In the genomic region with DNA sequence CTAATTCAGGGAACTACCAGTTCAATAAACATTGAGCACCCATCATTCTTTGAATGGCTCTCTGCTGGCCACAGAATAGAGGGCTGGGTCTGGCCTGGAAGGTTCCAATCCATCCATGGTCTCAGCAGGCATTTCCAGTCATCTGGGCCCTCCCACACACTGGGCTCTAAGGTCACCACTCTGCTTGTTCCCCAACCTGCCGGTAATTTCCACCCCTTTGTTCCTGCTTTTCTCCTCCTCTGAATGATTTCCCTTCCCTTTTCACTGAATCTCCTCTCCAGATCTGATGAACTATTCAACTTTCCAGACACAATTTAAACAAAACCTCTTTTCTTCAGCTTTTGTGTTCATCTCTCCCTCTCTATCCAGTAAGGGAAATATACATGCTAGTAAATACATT, we compare ENCODE assay signal across 2 cellular contexts.
TF ChIP-seq lines count a peak whose summit lies in the region.

No MANE protein-coding gene starts in this region.

TF ChIP-seq in SK-N-SH, 30 proteins besides CTCF, POLR2A, EP300 and RAD21:
- TF ChIP-seq, protein P1, sequence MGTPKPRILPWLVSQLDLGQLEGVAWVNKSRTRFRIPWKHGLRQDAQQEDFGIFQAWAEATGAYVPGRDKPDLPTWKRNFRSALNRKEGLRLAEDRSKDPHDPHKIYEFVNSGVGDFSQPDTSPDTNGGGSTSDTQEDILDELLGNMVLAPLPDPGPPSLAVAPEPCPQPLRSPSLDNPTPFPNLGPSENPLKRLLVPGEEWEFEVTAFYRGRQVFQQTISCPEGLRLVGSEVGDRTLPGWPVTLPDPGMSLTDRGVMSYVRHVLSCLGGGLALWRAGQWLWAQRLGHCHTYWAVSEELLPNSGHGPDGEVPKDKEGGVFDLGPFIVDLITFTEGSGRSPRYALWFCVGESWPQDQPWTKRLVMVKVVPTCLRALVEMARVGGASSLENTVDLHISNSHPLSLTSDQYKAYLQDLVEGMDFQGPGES (IDR thresholded peaks at IDR 0.05; ENCODE audit: low read depth, low read length) = no peak
- TF ChIP-seq MEF2A (IDR thresholded peaks at IDR 0.05; ENCODE audit: borderline replicate concordance, low read depth) (no peak), GATA2 (CRISPR knock-in tag; IDR thresholded peaks at IDR 0.05) (no peak), YY1 (IDR thresholded peaks at IDR 0.05; ENCODE audit: low read depth) (no peak), JUND (IDR thresholded peaks at IDR 0.05) (no peak)
- TF ChIP-seq, protein P2, sequence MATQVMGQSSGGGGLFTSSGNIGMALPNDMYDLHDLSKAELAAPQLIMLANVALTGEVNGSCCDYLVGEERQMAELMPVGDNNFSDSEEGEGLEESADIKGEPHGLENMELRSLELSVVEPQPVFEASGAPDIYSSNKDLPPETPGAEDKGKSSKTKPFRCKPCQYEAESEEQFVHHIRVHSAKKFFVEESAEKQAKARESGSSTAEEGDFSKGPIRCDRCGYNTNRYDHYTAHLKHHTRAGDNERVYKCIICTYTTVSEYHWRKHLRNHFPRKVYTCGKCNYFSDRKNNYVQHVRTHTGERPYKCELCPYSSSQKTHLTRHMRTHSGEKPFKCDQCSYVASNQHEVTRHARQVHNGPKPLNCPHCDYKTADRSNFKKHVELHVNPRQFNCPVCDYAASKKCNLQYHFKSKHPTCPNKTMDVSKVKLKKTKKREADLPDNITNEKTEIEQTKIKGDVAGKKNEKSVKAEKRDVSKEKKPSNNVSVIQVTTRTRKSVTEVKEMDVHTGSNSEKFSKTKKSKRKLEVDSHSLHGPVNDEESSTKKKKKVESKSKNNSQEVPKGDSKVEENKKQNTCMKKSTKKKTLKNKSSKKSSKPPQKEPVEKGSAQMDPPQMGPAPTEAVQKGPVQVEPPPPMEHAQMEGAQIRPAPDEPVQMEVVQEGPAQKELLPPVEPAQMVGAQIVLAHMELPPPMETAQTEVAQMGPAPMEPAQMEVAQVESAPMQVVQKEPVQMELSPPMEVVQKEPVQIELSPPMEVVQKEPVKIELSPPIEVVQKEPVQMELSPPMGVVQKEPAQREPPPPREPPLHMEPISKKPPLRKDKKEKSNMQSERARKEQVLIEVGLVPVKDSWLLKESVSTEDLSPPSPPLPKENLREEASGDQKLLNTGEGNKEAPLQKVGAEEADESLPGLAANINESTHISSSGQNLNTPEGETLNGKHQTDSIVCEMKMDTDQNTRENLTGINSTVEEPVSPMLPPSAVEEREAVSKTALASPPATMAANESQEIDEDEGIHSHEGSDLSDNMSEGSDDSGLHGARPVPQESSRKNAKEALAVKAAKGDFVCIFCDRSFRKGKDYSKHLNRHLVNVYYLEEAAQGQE (IDR thresholded peaks at IDR 0.05; ENCODE audit: low read depth, low read length) = no peak
- TF ChIP-seq, protein P3, sequence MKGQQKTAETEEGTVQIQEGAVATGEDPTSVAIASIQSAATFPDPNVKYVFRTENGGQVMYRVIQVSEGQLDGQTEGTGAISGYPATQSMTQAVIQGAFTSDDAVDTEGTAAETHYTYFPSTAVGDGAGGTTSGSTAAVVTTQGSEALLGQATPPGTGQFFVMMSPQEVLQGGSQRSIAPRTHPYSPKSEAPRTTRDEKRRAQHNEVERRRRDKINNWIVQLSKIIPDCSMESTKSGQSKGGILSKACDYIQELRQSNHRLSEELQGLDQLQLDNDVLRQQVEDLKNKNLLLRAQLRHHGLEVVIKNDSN (IDR thresholded peaks at IDR 0.05; ENCODE audit: borderline replicate concordance, low read depth) = no peak

TF ChIP-seq in SK-N-SH treated with all-trans-retinoic acid at 6 μM for 48 hours, 23 proteins besides CTCF, POLR2A, EP300 and RAD21 (continued from another document):
- TF ChIP-seq, protein P4, sequence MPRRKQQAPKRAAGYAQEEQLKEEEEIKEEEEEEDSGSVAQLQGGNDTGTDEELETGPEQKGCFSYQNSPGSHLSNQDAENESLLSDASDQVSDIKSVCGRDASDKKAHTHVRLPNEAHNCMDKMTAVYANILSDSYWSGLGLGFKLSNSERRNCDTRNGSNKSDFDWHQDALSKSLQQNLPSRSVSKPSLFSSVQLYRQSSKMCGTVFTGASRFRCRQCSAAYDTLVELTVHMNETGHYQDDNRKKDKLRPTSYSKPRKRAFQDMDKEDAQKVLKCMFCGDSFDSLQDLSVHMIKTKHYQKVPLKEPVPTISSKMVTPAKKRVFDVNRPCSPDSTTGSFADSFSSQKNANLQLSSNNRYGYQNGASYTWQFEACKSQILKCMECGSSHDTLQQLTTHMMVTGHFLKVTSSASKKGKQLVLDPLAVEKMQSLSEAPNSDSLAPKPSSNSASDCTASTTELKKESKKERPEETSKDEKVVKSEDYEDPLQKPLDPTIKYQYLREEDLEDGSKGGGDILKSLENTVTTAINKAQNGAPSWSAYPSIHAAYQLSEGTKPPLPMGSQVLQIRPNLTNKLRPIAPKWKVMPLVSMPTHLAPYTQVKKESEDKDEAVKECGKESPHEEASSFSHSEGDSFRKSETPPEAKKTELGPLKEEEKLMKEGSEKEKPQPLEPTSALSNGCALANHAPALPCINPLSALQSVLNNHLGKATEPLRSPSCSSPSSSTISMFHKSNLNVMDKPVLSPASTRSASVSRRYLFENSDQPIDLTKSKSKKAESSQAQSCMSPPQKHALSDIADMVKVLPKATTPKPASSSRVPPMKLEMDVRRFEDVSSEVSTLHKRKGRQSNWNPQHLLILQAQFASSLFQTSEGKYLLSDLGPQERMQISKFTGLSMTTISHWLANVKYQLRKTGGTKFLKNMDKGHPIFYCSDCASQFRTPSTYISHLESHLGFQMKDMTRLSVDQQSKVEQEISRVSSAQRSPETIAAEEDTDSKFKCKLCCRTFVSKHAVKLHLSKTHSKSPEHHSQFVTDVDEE (CRISPR knock-in tag; IDR thresholded peaks at IDR 0.05) = no peak
- no peak for TF ChIP-seq ZC3H10 (CRISPR knock-in tag; IDR thresholded peaks at IDR 0.05)
- TF ChIP-seq PPARA (CRISPR knock-in tag; IDR thresholded peaks at IDR 0.05; ENCODE audit: borderline replicate concordance) = no peak
- TF ChIP-seq RARB (CRISPR knock-in tag; IDR thresholded peaks at IDR 0.05) = no peak
- no peak for TF ChIP-seq ESRRG (CRISPR knock-in tag; IDR thresholded peaks at IDR 0.05)
